16 cellular contexts compared by ENCODE assay signal in genomic region chr3:104629038-104629437, GRCh38.
DNase-seq lines count a peak whose midpoint lies in the region; ATAC-seq, FAIRE-seq and TF ChIP-seq lines count a peak whose summit lies in the region.
"Had no signal": no experiment of that assay in that cellular context is flagged by ENCODE, and none has a peak within 500 bp of the region (broad histone marks: within the 10 kb centered on the region; RNA-seq: fewer than 3 reads in every experiment).

No MANE protein-coding gene starts in this region.

- H3K27me3 ChIP-seq in brain microvascular endothelial cell (replicated peaks) (no peaks in the 10 kb centered on the region), keratinocyte (ENCODE audit: control insufficient read depth, extremely low read depth, insufficient read depth, low read length) (no peaks in the 10 kb centered on the region), Karpas-422 (ENCODE audit: low read length) (no peaks in the 10 kb centered on the region)
- H3K27me3 ChIP-seq: heart left ventricle had no signal

- H3K4me3 ChIP-seq in brain microvascular endothelial cell (ENCODE audit: low read depth, low read length) (no peak overlapping the region), keratinocyte (ENCODE audit: control insufficient read depth in 2 of 3, extremely low read depth in 1 of 3, insufficient read depth in 2 of 3, low read depth in 1 of 3, low read length in 3 of 3) (peak overlapping the region in 1 of 3 experiments; percentile 7), Karpas-422 (ENCODE audit: low read length) (no peak overlapping the region)
- H3K4me3 ChIP-seq: heart left ventricle, lung had no signal

- H3K27ac ChIP-seq in brain microvascular endothelial cell (peak overlapping the region; percentile 30), keratinocyte (ENCODE audit: control insufficient read depth, insufficient read depth, low read length) (peak overlapping the region; percentile 3), Karpas-422 (ENCODE audit: low read length) (no peak overlapping the region)
- H3K27ac ChIP-seq: heart left ventricle had no signal

- peak overlapping the region; percentile 59 for H2AFZ ChIP-seq in keratinocyte (ENCODE audit: control insufficient read depth, low read length)
- H2AFZ ChIP-seq in Karpas-422 (ENCODE audit: low read length), result no peak overlapping the region

- H3K9ac ChIP-seq in keratinocyte (ENCODE audit: control insufficient read depth, extremely low read depth, insufficient read depth, low read length) (no peak overlapping the region), Karpas-422 (ENCODE audit: low read length) (no peak overlapping the region)

- TF ChIP-seq CTCF in brain microvascular endothelial cell (IDR thresholded peaks at IDR 0.05; ENCODE audit: low read depth, low read length, missing control alignments), result no peak
- no peak for TF ChIP-seq CTCF in keratinocyte (optimal IDR thresholded peaks at IDR 0.05 in 1 of 3, IDR thresholded peaks at IDR 0.05 in 1 of 3, conservative IDR thresholded peaks at IDR 0.05 in 1 of 3; ENCODE audit: extremely low read depth in 1 of 3, insufficient read depth in 2 of 3, low read length in 3 of 3)

- DNase-seq in AG08395 (ENCODE audit: low spot score) (peak; percentile 71), HTR-8/SVneo (ENCODE audit: insufficient read length, low spot score) (peak; percentile 38), brain microvascular endothelial cell (peak; percentile 37), keratinocyte (ENCODE audit: low read depth, low spot score) (peak; percentile 11), activated T-cell treated with anti-CD3 and anti-CD28 coated beads for 4 hours (no peak), Karpas-422 (no peak)
- DNase-seq: activated CD8-positive, alpha-beta T cell treated with anti-CD3 and anti-CD28 coated beads for 36 hours; heart left ventricle; NCI-H2081 treated with DMSO at 0.1 percent for 48 hours; stimulated activated CD4-positive, alpha-beta T cell treated with anti-CD3 and anti-CD28 coated beads, Interleukin-1b, Interleukin-23, amount 100 ng/mL, for 48 hours; T-helper 17 cell had no signal

- no peak for ATAC-seq in HG02970 (IDR thresholded peaks at IDR 0.05; ENCODE audit: low FRiP score, unreplicated experiment)
- ATAC-seq in stimulated activated memory B cell treated with anti-CD40 and anti-IgM and Interleukin-4, amounts not matched to agents 10 μg/mL and 1 μg/mL and 100 μg/mL, for 72 hours, result no peak
- ATAC-seq: activated CD8-positive, alpha-beta T cell treated with anti-CD3 and anti-CD28 coated beads for 36 hours; heart left ventricle; T-helper 17 cell had no signal

- dilution Hi-C loops in keratinocyte (cut with MboI; ENCODE audit: extremely low pct_ligation_motif_present, low sequenced_read_pairs), result no loop called here

- in situ Hi-C loops in brain microvascular endothelial cell (cut with HindIII; ENCODE audit: low pct_ligation_motif_present, low sequenced_read_pairs), result no loop called here

- H3K36me3 ChIP-seq in brain microvascular endothelial cell (replicated peaks) (no peaks in the 10 kb centered on the region), keratinocyte (ENCODE audit: control insufficient read depth in 2 of 2, extremely low read depth in 1 of 2, insufficient read depth in 2 of 2, low read length in 2 of 2) (no peaks in the 10 kb centered on the region), Karpas-422 (ENCODE audit: insufficient read depth, low read length) (no peaks in the 10 kb centered on the region)
- H3K36me3 ChIP-seq: heart left ventricle had no signal

- H3K4me1 Mint-ChIP-seq in stimulated activated memory B cell treated with anti-CD40 and anti-IgM and Interleukin-4, amounts not matched to agents 10 μg/mL and 1 μg/mL and 100 μg/mL, for 72 hours, result no peaks in the 10 kb centered on the region
- H3K4me1 Mint-ChIP-seq: T-helper 17 cell had no signal

- no peaks in the 10 kb centered on the region for H3K9me1 ChIP-seq in keratinocyte (ENCODE audit: control insufficient read depth, extremely low read depth, insufficient read depth, low read length)

- no peaks in the 10 kb centered on the region for H3K79me2 ChIP-seq in keratinocyte (ENCODE audit: control insufficient read depth, insufficient read depth, low read length)
- H3K79me2 ChIP-seq in Karpas-422 (ENCODE audit: low read length), result no peaks in the 10 kb centered on the region

- no peak overlapping the region for H3K4me3 Mint-ChIP-seq in stimulated activated memory B cell treated with anti-CD40 and anti-IgM and Interleukin-4, amounts not matched to agents 10 μg/mL and 1 μg/mL and 100 μg/mL, for 72 hours
- H3K4me3 Mint-ChIP-seq: activated CD8-positive, alpha-beta T cell treated with anti-CD3 and anti-CD28 coated beads for 36 hours; B cell; T-helper 17 cell had no signal

- H3K36me3 Mint-ChIP-seq in stimulated activated memory B cell treated with anti-CD40 and anti-IgM and Interleukin-4, amounts not matched to agents 10 μg/mL and 1 μg/mL and 100 μg/mL, for 72 hours, result peaks cover 5% of the 10 kb centered on the region

- no peaks in the 10 kb centered on the region for H3K9me2 ChIP-seq in Karpas-422 (replicated peaks; ENCODE audit: insufficient read depth, low read length)

- H3K9me3 ChIP-seq in keratinocyte (ENCODE audit: control insufficient read depth, low read depth, low read length) (peaks cover 4% of the 10 kb centered on the region), Karpas-422 (ENCODE audit: low read length) (no peaks in the 10 kb centered on the region)
- H3K9me3 ChIP-seq: heart left ventricle had no signal

- H3K9me3 Mint-ChIP-seq in stimulated activated memory B cell treated with anti-CD40 and anti-IgM and Interleukin-4, amounts not matched to agents 10 μg/mL and 1 μg/mL and 100 μg/mL, for 72 hours, result peaks cover 15% of the 10 kb centered on the region

- H3K27me3 Mint-ChIP-seq in stimulated activated memory B cell treated with anti-CD40 and anti-IgM and Interleukin-4, amounts not matched to agents 10 μg/mL and 1 μg/mL and 100 μg/mL, for 72 hours, result no peaks in the 10 kb centered on the region
- H3K27me3 Mint-ChIP-seq: activated CD8-positive, alpha-beta T cell treated with anti-CD3 and anti-CD28 coated beads for 36 hours; B cell had no signal

- H3K4me1 ChIP-seq in keratinocyte (ENCODE audit: control insufficient read depth, extremely low read depth, insufficient read depth, low read length), result peaks cover 17% of the 10 kb centered on the region
- H3K4me1 ChIP-seq in Karpas-422 (ENCODE audit: low read length), result no peaks in the 10 kb centered on the region
- H3K4me1 ChIP-seq: heart left ventricle had no signal

- H4K20me1 ChIP-seq in keratinocyte (ENCODE audit: control insufficient read depth, extremely low read depth, insufficient read depth, low read length) (no peaks in the 10 kb centered on the region), Karpas-422 (ENCODE audit: insufficient read depth, low read depth, low read length) (no peaks in the 10 kb centered on the region)

- peak overlapping the region; percentile 22 for H3K4me2 ChIP-seq in keratinocyte (ENCODE audit: control insufficient read depth, extremely low read depth, insufficient read depth, low read depth, low read length)
- no peak overlapping the region for H3K4me2 ChIP-seq in Karpas-422 (ENCODE audit: low read depth, low read length, poor library complexity, severe bottlenecking)

- FAIRE-seq in HTR-8/SVneo (lab: Jason Lieb, UNC) (no peak), keratinocyte (lab: Jason Lieb, UNC) (peak; percentile 32)
- FAIRE-seq: colon had no signal

- H3K27ac Mint-ChIP-seq in stimulated activated memory B cell treated with anti-CD40 and anti-IgM and Interleukin-4, amounts not matched to agents 10 μg/mL and 1 μg/mL and 100 μg/mL, for 72 hours, result no peak overlapping the region
- H3K27ac Mint-ChIP-seq: activated CD8-positive, alpha-beta T cell treated with anti-CD3 and anti-CD28 coated beads for 36 hours; B cell; T-helper 17 cell had no signal

Comparison
In these comparisons a context has a peak if more than half of its experiments do, and no peak if none do; other contexts are left out.
1. DNase-seq: peak in AG08395 (single experiment), HTR-8/SVneo (single experiment), brain microvascular endothelial cell (single experiment) and keratinocyte (single experiment); none in activated T-cell treated with anti-CD3 and anti-CD28 coated beads for 4 hours (single experiment) and Karpas-422 (single experiment).